ENCODE assay signal across 1 cellular context in genomic region chr19:14556662-14557188, GRCh38.
TF ChIP-seq lines count a peak whose summit lies in the region.

No MANE protein-coding gene starts in this region.

TF ChIP-seq in HepG2, 621 proteins besides CTCF, POLR2A, EP300 and RAD21 (continued from another document and continues in another):
- no peak for TF ChIP-seq NR0B2 (CRISPR knock-in tag; IDR thresholded peaks at IDR 0.05)
- TF ChIP-seq ZNF788 (CRISPR knock-in tag; IDR thresholded peaks at IDR 0.05; ENCODE audit: borderline replicate concordance) = no peak
- TF ChIP-seq ZNF609 (CRISPR knock-in tag; IDR thresholded peaks at IDR 0.05; ENCODE audit: borderline replicate concordance) = no peak
- TF ChIP-seq TAF15 (IDR thresholded peaks at IDR 0.05; ENCODE audit: low read depth, low read length, poor library complexity, severe bottlenecking) = peak; percentile 48
- no peak for TF ChIP-seq ZNF577 (CRISPR knock-in tag; IDR thresholded peaks at IDR 0.05; ENCODE audit: borderline replicate concordance, low read depth)
- TF ChIP-seq KDM2A (CRISPR knock-in tag; IDR thresholded peaks at IDR 0.05; ENCODE audit: borderline replicate concordance, low read depth) = peak; percentile 81
- TF ChIP-seq ZBTB40 (IDR thresholded peaks at IDR 0.05) = no peak
- TF ChIP-seq ZBTB40 (CRISPR knock-in tag; IDR thresholded peaks at IDR 0.05) = no peak
- TF ChIP-seq TCF7 (IDR thresholded peaks at IDR 0.05; ENCODE audit: low read depth) = no peak
- TF ChIP-seq SIX4 (CRISPR knock-in tag; IDR thresholded peaks at IDR 0.05) = no peak
- no peak for TF ChIP-seq IRF9 (CRISPR knock-in tag; IDR thresholded peaks at IDR 0.05; ENCODE audit: borderline replicate concordance)
- no peak for TF ChIP-seq ZNF780A (CRISPR knock-in tag; IDR thresholded peaks at IDR 0.05)
- TF ChIP-seq RFXANK (CRISPR knock-in tag; IDR thresholded peaks at IDR 0.05) = no peak
- TF ChIP-seq ZNF430 (CRISPR knock-in tag; IDR thresholded peaks at IDR 0.05) = no peak
- TF ChIP-seq MAFF (IDR thresholded peaks at IDR 0.05; ENCODE audit: low read depth, low read length) = no peak
- no peak for TF ChIP-seq DBP (CRISPR knock-in tag; IDR thresholded peaks at IDR 0.05; ENCODE audit: not compliant biosample characterization)
- TF ChIP-seq NR2F1 (CRISPR knock-in tag; IDR thresholded peaks at IDR 0.05) = no peak
- no peak for TF ChIP-seq PPARG (CRISPR knock-in tag; conservative IDR thresholded peaks at IDR 0.05)
- no peak for TF ChIP-seq HBP1 (CRISPR knock-in tag; IDR thresholded peaks at IDR 0.05; ENCODE audit: low read depth)
- TF ChIP-seq CREBL2 (CRISPR knock-in tag; IDR thresholded peaks at IDR 0.05; ENCODE audit: borderline replicate concordance) = no peak
- TF ChIP-seq MYC (CRISPR knock-in tag; IDR thresholded peaks at IDR 0.05; ENCODE audit: borderline replicate concordance) = peak; percentile 29; the same call in 1 of the 2 replicates
- no peak for TF ChIP-seq HNF4G (IDR thresholded peaks at IDR 0.05; ENCODE audit: borderline replicate concordance, low read depth, low read length)
- no peak for TF ChIP-seq HNF4G (CRISPR knock-in tag; IDR thresholded peaks at IDR 0.05; ENCODE audit: borderline replicate concordance, low read depth)
- TF ChIP-seq EHMT2 (IDR thresholded peaks at IDR 0.05; ENCODE audit: borderline replicate concordance, low read depth, low read length) = no peak
- TF ChIP-seq CEBPB (IDR thresholded peaks at IDR 0.05; ENCODE audit: borderline replicate concordance, low read depth, low read length) = no peak
- no peak for TF ChIP-seq ZNF317 (CRISPR knock-in tag; IDR thresholded peaks at IDR 0.05)
- TF ChIP-seq ZFP41 (CRISPR knock-in tag; IDR thresholded peaks at IDR 0.05; ENCODE audit: borderline replicate concordance) = no peak
- peak; percentile 58 for TF ChIP-seq ZNF687 (CRISPR knock-in tag; IDR thresholded peaks at IDR 0.05)
- no peak for TF ChIP-seq SKI (IDR thresholded peaks at IDR 0.05; ENCODE audit: partially characterized antibody)
- TF ChIP-seq NFKB2 (CRISPR knock-in tag; IDR thresholded peaks at IDR 0.05; ENCODE audit: borderline replicate concordance) = no peak
- no peak for TF ChIP-seq ATF5 (CRISPR knock-in tag; IDR thresholded peaks at IDR 0.05; ENCODE audit: low read depth)
- TF ChIP-seq KDM3A (CRISPR knock-in tag; IDR thresholded peaks at IDR 0.05; ENCODE audit: low read depth) = 0 out of 2 replicates have a peak, but pooled peaks have one; percentile 34
